In the genomic region with DNA sequence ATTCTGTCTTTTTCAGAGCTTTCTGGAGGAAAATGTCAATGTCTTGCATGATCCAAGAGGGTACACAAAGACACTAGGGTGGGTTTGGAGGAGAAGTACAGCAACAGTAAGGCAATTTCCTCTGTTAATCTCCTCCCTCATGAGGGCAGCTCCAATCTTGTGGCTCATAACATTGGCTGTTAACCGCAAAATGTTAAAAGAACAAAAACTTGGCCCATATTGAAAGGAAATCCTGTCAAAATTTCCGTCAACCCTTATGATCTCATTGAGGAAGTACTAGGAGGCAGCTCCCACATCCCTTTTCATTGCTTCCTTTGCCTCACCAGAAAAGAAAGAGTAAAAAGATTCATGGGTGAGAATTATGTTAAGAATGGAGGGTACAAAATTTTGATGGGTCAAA, we compare ENCODE assay signal across 17 cellular contexts. TPM values are rescaled to one million over a fixed set of nuclear protein-coding genes. Genes with fewer than 3 reads are reported as not detected.
DNase-seq lines count a peak whose midpoint lies in the region; ATAC-seq, FAIRE-seq and TF ChIP-seq lines count a peak whose summit lies in the region.
"Had no signal": no experiment of that assay in that cellular context is flagged by ENCODE, and none has a peak within 500 bp of the region (broad histone marks: within the 10 kb centered on the region; RNA-seq: fewer than 3 reads in every experiment).

No MANE protein-coding gene starts in this region.

- H3K27ac ChIP-seq in H1 (ENCODE audit: low read depth, low read length), result no peak overlapping the region
- no peak overlapping the region for H3K27ac ChIP-seq in right lobe of liver

- no peaks in the 10 kb centered on the region for H3K23me2 ChIP-seq in H1 (ENCODE audit: low read depth, low read length)

- H4K20me1 ChIP-seq in H1 (replicated peaks in 1 of 2; ENCODE audit: control insufficient read depth in 1 of 2, insufficient read depth in 2 of 2, low read length in 2 of 2), result no peaks in the 10 kb centered on the region

- H3K27me3 ChIP-seq in H1 (replicated peaks in 1 of 4; ENCODE audit: control insufficient read depth in 3 of 4, extremely low read depth in 1 of 4, insufficient read depth in 3 of 4, low read length in 3 of 4), result no peaks in the 10 kb centered on the region
- no peaks in the 10 kb centered on the region for H3K27me3 ChIP-seq in right lobe of liver

- CTCF ChIA-PET in H1 (lab: Charles Lee; ENCODE audit: partially characterized antibody), result interaction anchor here (2.0 kb wide), 1 partner anchor 16 kb away, joined by 5 read pairs; no protein-coding TSS in a partner anchor

- no peak overlapping the region for H2BK15ac ChIP-seq in H1 (ENCODE audit: low read length)

- TF ChIP-seq RAD21 in H1 (IDR thresholded peaks at IDR 0.05 in 1 of 2, conservative IDR thresholded peaks at IDR 0.05 in 1 of 2; ENCODE audit: low read depth in 2 of 2, low read length in 2 of 2), result no peak

- H2BK120ac ChIP-seq in H1 (replicated peaks; ENCODE audit: low read depth, low read length), result no peak overlapping the region

- H3K56ac ChIP-seq in H1 (replicated peaks; ENCODE audit: insufficient read length, low read depth, low read length), result no peak overlapping the region

- H2BK20ac ChIP-seq in H1 (ENCODE audit: low read length), result no peak overlapping the region

- POLR2A ChIA-PET in H1 (lab: Charles Lee; ENCODE audit: partially characterized antibody), result no interaction called here

- H3K4me2 ChIP-seq in H1 (ENCODE audit: insufficient read depth in 1 of 2, low read depth in 2 of 2, low read length in 2 of 2), result no peak overlapping the region
- H3K4me2 ChIP-seq: smooth muscle cell had no signal

- TF ChIP-seq CTCF in NB4 (IDR thresholded peaks at IDR 0.05; ENCODE audit: low read depth, low read length), result no peak
- TF ChIP-seq CTCF in H1 (IDR thresholded peaks at IDR 0.05; ENCODE audit: control extremely low read depth in 1 of 3, insufficient read depth in 1 of 3, low read depth in 1 of 3, low read length in 3 of 3), result no peak
- no peak for TF ChIP-seq CTCF in right lobe of liver (IDR thresholded peaks at IDR 0.05)

- TF ChIP-seq POLR2A in NB4 (IDR thresholded peaks at IDR 0.05; ENCODE audit: extremely low read depth, insufficient read length) (no peak), H1 (IDR thresholded peaks at IDR 0.05; ENCODE audit: control extremely low read depth in 1 of 2, low read depth in 2 of 2, low read length in 2 of 2) (no peak), right lobe of liver (IDR thresholded peaks at IDR 0.05) (no peak)

- no peak overlapping the region for H2BK5ac ChIP-seq in H1 (ENCODE audit: low read depth, low read length)

- no peak overlapping the region for H2AK5ac ChIP-seq in H1 (ENCODE audit: low read depth, low read length)

- no peak overlapping the region for H3K14ac ChIP-seq in H1 (ENCODE audit: insufficient read length)

- WGBS in H1 (ENCODE audit: extremely low coverage in 1 of 2, insufficient coverage in 1 of 2, insufficient read length in 1 of 2, insufficient replicate concordance in 2 of 2, low coverage in 1 of 2, low lambda C conversion rate in 2 of 2, missing lambda C conversion rate in 1 of 2), 2 experiments, result 87% methylated on average over 2 of the region's 2 CpGs; no CpG with 5 or more reads in 1 of the 2 experiments
- 29% methylated on average over 2 of the region's 2 CpGs for WGBS in right lobe of liver (ENCODE audit: insufficient coverage, low coverage, low lambda C conversion rate, missing lambda C conversion rate)

- H3K79me1 ChIP-seq in H1 (ENCODE audit: low read depth, low read length), result no peaks in the 10 kb centered on the region

- H4K8ac ChIP-seq in H1 (ENCODE audit: extremely low read depth, insufficient read depth, low read length), result no peak overlapping the region

- H3K18ac ChIP-seq in H1 (ENCODE audit: extremely low read depth, low read length), result no peak overlapping the region

- no peak overlapping the region for H4K5ac ChIP-seq in H1 (ENCODE audit: insufficient read length, low read depth, low read length)

- intact Hi-C loops in right lobe of liver (cut with DNase I), result no loop called here

- ATAC-seq in right lobe of liver (peak; percentile 45 to 81 (median 62)), GM18511 (IDR thresholded peaks at IDR 0.05; ENCODE audit: unreplicated experiment) (no peak), HG03039 (IDR thresholded peaks at IDR 0.05; ENCODE audit: unreplicated experiment) (no peak)
- ATAC-seq: activated CD8-positive, alpha-beta memory T cell treated with anti-CD3 and anti-CD28 coated beads, Interleukin-2, amount 10 ng/mL, durations not matched to agents 7 days and 5 days; K562; PC-3 had no signal

- H3K4me1 ChIP-seq in H1 (replicated peaks in 1 of 4; ENCODE audit: control insufficient read depth in 3 of 4, insufficient read depth in 4 of 4, low read length in 3 of 4), result no peaks in the 10 kb centered on the region; a peak in 1 of 7 replicates
- peaks cover 0 to 2% (median 0%) of the 10 kb centered on the region in 4 donors for H3K4me1 ChIP-seq in right lobe of liver

- 0 out of 4 replicates have a peak, but pooled peaks cover 0 to 2% of the 10 kb centered on the region in 2 experiments for H3K9me3 ChIP-seq in H1 (ENCODE audit: insufficient read depth in 2 of 2, low read depth in 1 of 2, low read length in 1 of 2)
- no peaks in the 10 kb centered on the region for H3K9me3 ChIP-seq in right lobe of liver

- no peak overlapping the region for H3K9ac ChIP-seq in H1 (replicated peaks in 1 of 4; ENCODE audit: extremely low read depth in 1 of 4, low read depth in 3 of 4, low read length in 3 of 4)

- H3K23ac ChIP-seq in H1 (ENCODE audit: insufficient read length), result no peak overlapping the region

- H4K91ac ChIP-seq in H1 (replicated peaks; ENCODE audit: insufficient read length, low read length), result no peak overlapping the region

- no peak for FAIRE-seq in H1 (lab: Jason Lieb, UNC)
- FAIRE-seq: K562, urothelium cell line had no signal

- no peaks in the 10 kb centered on the region for H3K79me2 ChIP-seq in H1 (ENCODE audit: control insufficient read depth in 1 of 2, insufficient read depth in 2 of 2, low read length in 2 of 2)

- H2BK12ac ChIP-seq in H1 (ENCODE audit: low read depth, low read length), result no peak overlapping the region

- H3K4ac ChIP-seq in H1 (replicated peaks; ENCODE audit: insufficient read length, low read depth, low read length), result no peak overlapping the region

- H2AFZ ChIP-seq in H1 (ENCODE audit: low read length), result 0 out of 2 replicates have a peak overlapping the region, but pooled peaks have one; percentile 39

- H3K36me3 ChIP-seq in H1 (ENCODE audit: control insufficient read depth in 2 of 4, insufficient read depth in 4 of 4, low read length in 3 of 4) (no peaks in the 10 kb centered on the region), right lobe of liver (no peaks in the 10 kb centered on the region)

- no peak for TF ChIP-seq EP300 in H1 (IDR thresholded peaks at IDR 0.05; ENCODE audit: borderline replicate concordance in 1 of 2, low read depth in 2 of 2, low read length in 2 of 2)

- H3K4me3 ChIP-seq in NB4 (ENCODE audit: low read depth, low read length) (no peak overlapping the region), H1 (ENCODE audit: extremely low read depth in 1 of 4, insufficient read depth in 2 of 4, low read depth in 3 of 4, low read length in 4 of 4) (no peak overlapping the region), right lobe of liver (no peak overlapping the region)
- H3K4me3 ChIP-seq: K562, smooth muscle cell had no signal

- DNase-seq in Ammon's horn (ENCODE audit: low spot score) (peak; percentile 14), NB4 (ENCODE audit: low read depth) (peak; percentile 28), H1 (ENCODE audit: low read depth in 1 of 2, low spot score in 2 of 2) (no peak), right lobe of liver (no peak), HCEC 1CT (no peak)
- no peak for DNase-seq in stimulated activated CD8-positive, alpha-beta memory T cell treated with anti-CD3 and anti-CD28 coated beads, Interleukin-4, amount 100 ng/mL, for 48 hours
- DNase-seq: activated CD8-positive, alpha-beta memory T cell treated with anti-CD3 and anti-CD28 coated beads, Interleukin-2, amount 10 ng/mL, durations not matched to agents 7 days and 5 days; DMS79 treated with DMSO at 0.1 percent for 48 hours; effector CD8-positive, alpha-beta T cell; naive B cell; NCI-H2107; PC-3 had no signal

TF ChIP-seq in H1, 55 proteins besides CTCF, POLR2A, EP300 and RAD21:
- TF ChIP-seq SIN3A (conservative IDR thresholded peaks at IDR 0.05 in 1 of 2, IDR thresholded peaks at IDR 0.05 in 1 of 2; ENCODE audit: low read depth in 1 of 2, low read length in 2 of 2), result no peak
- TF ChIP-seq JUN (IDR thresholded peaks at IDR 0.05; ENCODE audit: low read depth, low read length), result no peak
- TF ChIP-seq TEAD4 (IDR thresholded peaks at IDR 0.05; ENCODE audit: low read depth, low read length), result no peak
- no peak for TF ChIP-seq POLR2AphosphoS5 (IDR thresholded peaks at IDR 0.05; ENCODE audit: low read depth, low read length)
- TF ChIP-seq, protein P1, sequence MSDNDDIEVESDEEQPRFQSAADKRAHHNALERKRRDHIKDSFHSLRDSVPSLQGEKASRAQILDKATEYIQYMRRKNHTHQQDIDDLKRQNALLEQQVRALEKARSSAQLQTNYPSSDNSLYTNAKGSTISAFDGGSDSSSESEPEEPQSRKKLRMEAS (IDR thresholded peaks at IDR 0.05), result no peak
- TF ChIP-seq CTBP2 (IDR thresholded peaks at IDR 0.05; ENCODE audit: borderline replicate concordance, insufficient read depth, insufficient read length, low read length), result no peak

RNA-seq across cellular contexts. Expression of a gene that starts 11.6 kb away (rescaled TPM):
- 0.25 and 0.34 TPM in 2 replicates for total RNA-seq in H1 (2021; fragmentation: NEBNext Ultra II Directional; extraction: Animal tissue kit (Norgen Biotek cat#: 25700))
- 1.1 and 1.8 TPM in 2 replicates for polyA plus RNA-seq in H1 (2011; rRNA removed)
- polyA plus RNA-seq in H1 (2011; cell fraction: cytosol; rRNA removed), result 0.93 TPM
- polyA plus RNA-seq in H1 (2011; cell fraction: nucleus; rRNA removed), result 0.57 TPM
- 0.55 to 0.90 TPM (median 0.71 TPM) in 4 replicates for polyA plus RNA-seq in H1 (2012, experiment 1 of 2)
- 0.17 TPM for polyA plus RNA-seq in H1 (2012, experiment 2 of 2)
- polyA plus RNA-seq in H1 (2013, experiment 1 of 2), result 0.59 TPM
- polyA plus RNA-seq in H1 (2013, experiment 2 of 2), result 0.72 TPM
- 1.6 and 5.0 TPM in 2 replicates for polyA minus RNA-seq in H1 (2011; rRNA and poly(A)+ RNA removed)
- polyA minus RNA-seq in H1 (2011; cell fraction: cytosol; rRNA and poly(A)+ RNA removed), result not detected
- 0.80 TPM for polyA minus RNA-seq in H1 (2011; cell fraction: nucleus; rRNA and poly(A)+ RNA removed)
- total RNA-seq in right lobe of liver, result not detected
- total RNA-seq: activated CD8-positive, alpha-beta memory T cell treated with anti-CD3 and anti-CD28 coated beads, Interleukin-2, amount 10 ng/mL, durations not matched to agents 7 days and 5 days; K562; PC-3 had no signal
- polyA plus RNA-seq: smooth muscle cell had no signal

Comparison
In these comparisons a context has a peak if more than half of its experiments do, and no peak if none do; other contexts are left out.
1. DNase-seq: peak in Ammon's horn (single experiment) and NB4 (single experiment); none in H1 (0 of 2), right lobe of liver (0 of 3), stimulated activated CD8-positive, alpha-beta memory T cell treated with anti-CD3 and anti-CD28 coated beads, Interleukin-4, amount 100 ng/mL, for 48 hours (single experiment) and HCEC 1CT (single experiment).
2. ATAC-seq: peak in right lobe of liver (4 of 4); none in GM18511 (single experiment) and HG03039 (single experiment).